ENCODE assay signal across 8 cellular contexts in the genomic region with DNA sequence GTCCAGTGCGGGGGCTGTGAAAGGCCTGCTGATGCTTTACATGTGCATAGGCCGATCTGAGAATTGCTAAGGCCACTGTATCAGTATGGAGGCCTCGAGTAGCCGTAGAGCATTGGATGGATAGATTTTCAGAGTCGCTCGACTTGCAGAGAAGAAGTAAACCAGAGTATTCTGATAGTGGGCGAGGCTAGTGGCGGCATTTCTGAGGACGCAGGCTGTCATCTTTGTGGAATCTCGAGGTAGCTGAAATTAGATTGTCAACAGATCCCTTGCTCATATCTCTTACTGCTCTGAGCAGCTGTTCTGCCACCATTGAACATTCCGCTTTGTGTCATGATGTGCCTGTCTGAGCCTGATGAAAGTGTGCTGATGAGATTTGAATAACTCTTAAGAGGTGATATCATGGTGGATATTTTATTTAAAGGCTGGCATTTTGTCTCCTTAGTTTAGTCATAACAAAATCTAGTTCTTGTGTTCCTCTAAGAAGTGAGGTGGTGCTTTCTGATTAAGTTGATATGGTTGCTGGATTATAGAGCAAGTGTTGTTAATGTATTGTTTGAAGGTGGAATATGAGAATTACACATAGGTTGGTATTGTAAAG. TPM values are rescaled to one million over a fixed set of nuclear protein-coding genes. Genes with fewer than 3 reads are reported as not detected.
DNase-seq lines count a peak whose midpoint lies in the region; ATAC-seq and TF ChIP-seq lines count a peak whose summit lies in the region.

No MANE protein-coding gene starts in this region.

- TF ChIP-seq POLR2A in lower leg skin (IDR thresholded peaks at IDR 0.05) = no peak

- intact Hi-C loops in MCF 10A (cut with micrococcal nuclease) (loop anchor here (2.0 kb wide), 1 partner anchor 127 kb away; no protein-coding TSS in a partner anchor), lower leg skin (cut with DNase I; ENCODE audit: low total_unique reads) (no loop called here)

- H3K27ac Mint-ChIP-seq in MCF 10A (ENCODE audit: low read depth, unreplicated experiment) (peak overlapping the region; percentile 81), type B pancreatic cell (peak overlapping the region; percentile 97)

- no peaks in the 10 kb centered on the region for H3K27me3 Mint-ChIP-seq in MCF 10A (ENCODE audit: insufficient read depth, unreplicated experiment)
- no peaks in the 10 kb centered on the region for H3K27me3 Mint-ChIP-seq in type B pancreatic cell

- H3K36me3 Mint-ChIP-seq in MCF 10A (ENCODE audit: insufficient read depth, unreplicated experiment) (peaks cover 4% of the 10 kb centered on the region), type B pancreatic cell (no peaks in the 10 kb centered on the region)

- H3K4me3 Mint-ChIP-seq in MCF 10A (ENCODE audit: unreplicated experiment) (peak overlapping the region; percentile 98), type B pancreatic cell (peak overlapping the region; percentile 96)

- no peak for ATAC-seq in HG02763 (IDR thresholded peaks at IDR 0.05; ENCODE audit: unreplicated experiment)

- peak overlapping the region; percentile 70 for H3K4me3 ChIP-seq in lower leg skin (ENCODE audit: low read depth, poor library complexity, severe bottlenecking)

- H3K9me3 Mint-ChIP-seq in MCF 10A (ENCODE audit: unreplicated experiment) (no peaks in the 10 kb centered on the region), type B pancreatic cell (no peaks in the 10 kb centered on the region)

- TF ChIP-seq CTCF in MCF 10A (IDR thresholded peaks at IDR 0.05; ENCODE audit: unreplicated experiment) (no peak), lower leg skin (IDR thresholded peaks at IDR 0.05) (no peak), type B pancreatic cell (conservative IDR thresholded peaks at IDR 0.05) (no peak)

- no TSS peak for BruUV-seq in MCF 10A (replicated peaks; lab: Mats Ljungman, UMichigan)

- POLR2A ChIA-PET in MCF 10A (lab: Yijun Ruan, JAX) = interaction anchor here (0.6 to 2.0 kb wide), 21 partner anchors 10 to 826 kb away, joined by 3 to 9 read pairs (median 4); partner anchors contain the start of genes LZIC, NMNAT1, PGD and UBE4B

- DNase-seq in Daoy (ENCODE audit: low read depth) (peak; percentile 39), NCI-H146 treated with DMSO at 0.1 percent for 48 hours (lab: John Stamatoyannopoulos, UW; ENCODE audit: unreplicated experiment) (peak; percentile 1), MCF 10A (ENCODE audit: unreplicated experiment) (no peak), lower leg skin (ENCODE audit: low spot score in 2 of 2) (no peak), type B pancreatic cell (ENCODE audit: extremely low spot score, unreplicated experiment) (no peak), CD1c-positive myeloid dendritic cell (ENCODE audit: extremely low spot score) (no peak), germinal center (ENCODE audit: low spot score) (no peak)

- H3K4me1 Mint-ChIP-seq in MCF 10A (ENCODE audit: insufficient read depth, unreplicated experiment) = peaks cover 28% of the 10 kb centered on the region
- H3K4me1 Mint-ChIP-seq in type B pancreatic cell (ENCODE audit: unreplicated experiment) = peaks cover 39% of the 10 kb centered on the region

- CTCF ChIA-PET in MCF 10A (lab: Yijun Ruan, JAX) = interaction anchor here (0.7 to 1.0 kb wide), 4 partner anchors 11 to 142 kb away, joined by 3 to 9 read pairs (median 3); no protein-coding TSS in a partner anchor

- 4 to 17% methylated on average over 11 of the region's 11 CpGs for WGBS in lower leg skin, 2 donors

RNA-seq across cellular contexts. Expression of gene KIF1B, which starts 1.5 kb away (rescaled TPM):
- 19.0 and 21.9 TPM in 2 replicates for total RNA-seq in Daoy (2014; rRNA removed; shearing (Covaris generic))
- 34.2 and 35.9 TPM in 2 replicates for total RNA-seq in MCF 10A (2022)
- total RNA-seq in lower leg skin = 10 to 100 TPM; 44.1 to 53.1 (median 46.0) TPM
- 50.3 and 64.3 TPM in 2 replicates for total RNA-seq in type B pancreatic cell (ENCODE audit: low replicate concordance)

Comparison
In these comparisons a context has a peak if more than half of its experiments do, and no peak if none do; other contexts are left out.
1. DNase-seq: peak in Daoy (single experiment) and NCI-H146 treated with DMSO at 0.1 percent for 48 hours (single experiment); none in MCF 10A (single experiment), lower leg skin (0 of 2), type B pancreatic cell (single experiment), CD1c-positive myeloid dendritic cell (single experiment) and germinal center (single experiment).